In genomic region chr15:59428898-59429297, GRCh38 we compare ENCODE assay signal across 2 cellular contexts. TPM values are rescaled to one million over a fixed set of nuclear protein-coding genes. Genes with fewer than 3 reads are reported as not detected.
"Had no signal": no experiment of that assay in that cellular context is flagged by ENCODE, and none has a peak within 500 bp of the region (broad histone marks: within the 10 kb centered on the region; RNA-seq: fewer than 3 reads in every experiment).

No MANE protein-coding gene starts in this region.

RNA-seq across cellular contexts. Expression of gene FAM81A, which starts 9.1 kb away (rescaled TPM):
- total RNA-seq: osteocyte had no signal
- polyA plus RNA-seq: naive thymus-derived CD8-positive, alpha-beta T cell had no signal
